10 cellular contexts compared by ENCODE assay signal in genomic region chr6:32886674-32887383, GRCh38. TPM values are rescaled to one million over a fixed set of nuclear protein-coding genes. Genes with fewer than 3 reads are reported as not detected.
DNase-seq lines count a peak whose midpoint lies in the region.
"Had no signal": no experiment of that assay in that cellular context is flagged by ENCODE, and none has a peak within 500 bp of the region (broad histone marks: within the 10 kb centered on the region; RNA-seq: fewer than 3 reads in every experiment).

No MANE protein-coding gene starts in this region.

- H3K4me1 Mint-ChIP-seq in activated T-helper 2 cell treated with anti-CD3 and anti-CD28 coated beads, Interferon-gamma antibody, Interleukin-2, Interleukin-4, amounts not matched to agents 10 μg/mL and 5 μg/mL and 100 μg/mL, durations not matched to agents 14 hours and 24 hours and 36 hours (ENCODE audit: low read depth) = peaks cover 11% of the 10 kb centered on the region

- peak; percentile 57 for DNase-seq in GM03348 (ENCODE audit: low spot score)
- peak; percentile 67 for DNase-seq in RPMI7951 (ENCODE audit: low read depth)
- peak; percentile 65 for DNase-seq in fibroblast of the conjunctiva (ENCODE audit: low read depth)
- DNase-seq in smooth muscle cell of the brain vasculature (ENCODE audit: low read depth, low spot score) = peak; percentile 73
- no peak for DNase-seq in OCI-M1 (lab: John Stamatoyannopoulos, UW)
- no peak for DNase-seq in stimulated activated CD4-positive, alpha-beta T cell treated with anti-CD3 and anti-CD28 coated beads, Interleukin-4, amount 100 ng/mL, for 4 hours
- DNase-seq in activated T-helper 2 cell treated with anti-CD3 and anti-CD28 coated beads, Interferon-gamma antibody, Interleukin-2, Interleukin-4, amounts not matched to agents 10 μg/mL and 5 μg/mL and 100 μg/mL, durations not matched to agents 14 hours and 24 hours and 36 hours (ENCODE audit: low spot score) = no peak
- DNase-seq in middle frontal gyrus (ENCODE audit: extremely low spot score, low spot score) = no peak
- DNase-seq: activated CD4-positive, alpha-beta T cell treated with anti-CD3 and anti-CD28 coated beads for 1 hour; head of caudate nucleus had no signal

- no peaks in the 10 kb centered on the region for H3K27me3 Mint-ChIP-seq in activated T-helper 2 cell treated with anti-CD3 and anti-CD28 coated beads, Interferon-gamma antibody, Interleukin-2, Interleukin-4, amounts not matched to agents 10 μg/mL and 5 μg/mL and 100 μg/mL, durations not matched to agents 14 hours and 24 hours and 36 hours (ENCODE audit: low read depth)

- H3K9me3 Mint-ChIP-seq in activated T-helper 2 cell treated with anti-CD3 and anti-CD28 coated beads, Interferon-gamma antibody, Interleukin-2, Interleukin-4, amounts not matched to agents 10 μg/mL and 5 μg/mL and 100 μg/mL, durations not matched to agents 14 hours and 24 hours and 36 hours = no peaks in the 10 kb centered on the region

- no peak overlapping the region for H3K27ac Mint-ChIP-seq in activated T-helper 2 cell treated with anti-CD3 and anti-CD28 coated beads, Interferon-gamma antibody, Interleukin-2, Interleukin-4, amounts not matched to agents 10 μg/mL and 5 μg/mL and 100 μg/mL, durations not matched to agents 14 hours and 24 hours and 36 hours

- intact Hi-C loops in activated T-helper 2 cell treated with anti-CD3 and anti-CD28 coated beads, Interferon-gamma antibody, Interleukin-2, Interleukin-4, amounts not matched to agents 10 μg/mL and 5 μg/mL and 100 μg/mL, durations not matched to agents 14 hours and 24 hours and 36 hours (cut with micrococcal nuclease) = no loop called here

- H3K4me3 Mint-ChIP-seq in activated T-helper 2 cell treated with anti-CD3 and anti-CD28 coated beads, Interferon-gamma antibody, Interleukin-2, Interleukin-4, amounts not matched to agents 10 μg/mL and 5 μg/mL and 100 μg/mL, durations not matched to agents 14 hours and 24 hours and 36 hours (ENCODE audit: low read depth) = no peak overlapping the region

- peaks cover under 1% of the 10 kb centered on the region for H3K36me3 Mint-ChIP-seq in activated T-helper 2 cell treated with anti-CD3 and anti-CD28 coated beads, Interferon-gamma antibody, Interleukin-2, Interleukin-4, amounts not matched to agents 10 μg/mL and 5 μg/mL and 100 μg/mL, durations not matched to agents 14 hours and 24 hours and 36 hours (ENCODE audit: low read depth)

RNA-seq across cellular contexts. Expression of gene PSMB9, which starts 32.8 kb away (rescaled TPM):
- total RNA-seq in RPMI7951 (2014; rRNA removed; shearing (Covaris generic)) = 174 and 201 TPM in 2 replicates
- 262 and 265 TPM in 2 replicates for total RNA-seq in activated T-helper 2 cell treated with anti-CD3 and anti-CD28 coated beads, Interferon-gamma antibody, Interleukin-2, Interleukin-4, amounts not matched to agents 10 μg/mL and 5 μg/mL and 100 μg/mL, durations not matched to agents 14 hours and 24 hours and 36 hours

RNA-seq across cellular contexts. Expression of gene TAP1, which starts 33.3 kb away (rescaled TPM):
- 84.7 and 93.7 TPM in 2 replicates for total RNA-seq in RPMI7951 (2014; rRNA removed; shearing (Covaris generic))
- 276 and 278 TPM in 2 replicates for total RNA-seq in activated T-helper 2 cell treated with anti-CD3 and anti-CD28 coated beads, Interferon-gamma antibody, Interleukin-2, Interleukin-4, amounts not matched to agents 10 μg/mL and 5 μg/mL and 100 μg/mL, durations not matched to agents 14 hours and 24 hours and 36 hours

RNA-seq across cellular contexts. Expression of gene PSMB8, which starts 43.0 kb away (rescaled TPM):
- 141 and 189 TPM in 2 replicates for total RNA-seq in RPMI7951 (2014; rRNA removed; shearing (Covaris generic))
- total RNA-seq in activated T-helper 2 cell treated with anti-CD3 and anti-CD28 coated beads, Interferon-gamma antibody, Interleukin-2, Interleukin-4, amounts not matched to agents 10 μg/mL and 5 μg/mL and 100 μg/mL, durations not matched to agents 14 hours and 24 hours and 36 hours = 352 and 368 TPM in 2 replicates

RNA-seq across cellular contexts. Expression of gene TAP2, which starts 48.3 kb away (rescaled TPM):
- total RNA-seq in RPMI7951 (2014; rRNA removed; shearing (Covaris generic)) = 15.1 and 18.3 TPM in 2 replicates
- total RNA-seq in activated T-helper 2 cell treated with anti-CD3 and anti-CD28 coated beads, Interferon-gamma antibody, Interleukin-2, Interleukin-4, amounts not matched to agents 10 μg/mL and 5 μg/mL and 100 μg/mL, durations not matched to agents 14 hours and 24 hours and 36 hours = 142 and 162 TPM in 2 replicates

RNA-seq across cellular contexts. Expression of gene HLA-DMB, which starts 54.0 kb away (rescaled TPM):
- total RNA-seq in RPMI7951 (2014; rRNA removed; shearing (Covaris generic)) = 2.5 and 3.1 TPM in 2 replicates
- total RNA-seq in activated T-helper 2 cell treated with anti-CD3 and anti-CD28 coated beads, Interferon-gamma antibody, Interleukin-2, Interleukin-4, amounts not matched to agents 10 μg/mL and 5 μg/mL and 100 μg/mL, durations not matched to agents 14 hours and 24 hours and 36 hours = 1.3 and 1.4 TPM in 2 replicates

Comparison
In these comparisons a context has a peak if more than half of its experiments do, and no peak if none do; other contexts are left out.
1. DNase-seq: peak in GM03348 (single experiment), RPMI7951 (single experiment), fibroblast of the conjunctiva (single experiment) and smooth muscle cell of the brain vasculature (single experiment); none in OCI-M1 (single experiment), stimulated activated CD4-positive, alpha-beta T cell treated with anti-CD3 and anti-CD28 coated beads, Interleukin-4, amount 100 ng/mL, for 4 hours (0 of 2), activated T-helper 2 cell treated with anti-CD3 and anti-CD28 coated beads, Interferon-gamma antibody, Interleukin-2, Interleukin-4, amounts not matched to agents 10 μg/mL and 5 μg/mL and 100 μg/mL, durations not matched to agents 14 hours and 24 hours and 36 hours (single experiment) and middle frontal gyrus (single experiment).